Comparison of ENCODE assay signal across 15 cellular contexts in the genomic region with DNA sequence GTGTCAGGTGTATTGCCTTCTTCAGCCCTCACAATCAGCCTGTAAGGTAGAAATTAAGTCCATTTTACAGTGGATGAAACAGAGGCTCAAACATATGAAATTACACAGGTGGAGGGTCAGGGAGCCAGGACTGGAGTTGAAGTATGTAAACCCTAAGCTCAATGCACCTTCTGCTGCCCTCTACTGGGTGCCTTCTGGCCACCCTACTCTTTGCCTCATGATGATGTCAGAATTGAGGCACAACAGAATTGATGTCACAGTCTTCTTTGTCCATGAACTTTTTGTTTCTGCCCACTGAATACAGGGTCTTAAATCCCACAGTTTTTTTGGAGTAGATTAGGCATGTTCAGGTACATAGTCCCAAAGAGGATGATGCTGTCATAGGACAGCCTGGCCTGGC.
A peak's percentile ranks its signal among the peaks of the same experiment; 100 is the strongest.
DNase-seq lines count a peak whose midpoint lies in the region; ATAC-seq and TF ChIP-seq lines count a peak whose summit lies in the region.
"Had no signal": no experiment of that assay in that cellular context is flagged by ENCODE, and none has a peak within 500 bp of the region (broad histone marks: within the 10 kb centered on the region; RNA-seq: fewer than 3 reads in every experiment).

No MANE protein-coding gene starts in this region.

- H3K9me3 ChIP-seq in OCI-LY7 (ENCODE audit: low read length), result no peaks in the 10 kb centered on the region

- H3K36me3 Mint-ChIP-seq in activated CD4-positive, alpha-beta memory T cell treated with anti-CD3 and anti-CD28 coated beads for 36 hours, result no peaks in the 10 kb centered on the region
- H3K36me3 Mint-ChIP-seq in activated naive CD4-positive, alpha-beta T cell treated with anti-CD3 and anti-CD28 coated beads, Interleukin-2, amount 50 U/mL, for 72 hours, result no peaks in the 10 kb centered on the region
- no peaks in the 10 kb centered on the region for H3K36me3 Mint-ChIP-seq in MCF 10A (ENCODE audit: insufficient read depth, unreplicated experiment)
- H3K36me3 Mint-ChIP-seq: CD8-positive, alpha-beta T cell; memory B cell had no signal

- no peaks in the 10 kb centered on the region for H3K4me1 ChIP-seq in OCI-LY7 (ENCODE audit: insufficient read depth, low read length, poor library complexity, severe bottlenecking)

- no peak overlapping the region for H3K27ac ChIP-seq in OCI-LY7 (ENCODE audit: low read depth, low read length, poor library complexity, severe bottlenecking)
- H3K27ac ChIP-seq: epithelial cell of prostate had no signal

- CTCF ChIA-PET in OCI-LY7 (lab: Charles Lee; ENCODE audit: unreplicated experiment), result no interaction called here
- CTCF ChIA-PET in activated CD4-positive, alpha-beta memory T cell treated with anti-CD3 and anti-CD28 coated beads for 36 hours (lab: Charles Lee), result no interaction called here
- CTCF ChIA-PET in MCF 10A (lab: Yijun Ruan, JAX), result no interaction called here

- H3K4me2 ChIP-seq in OCI-LY7 (ENCODE audit: low read length), result no peak overlapping the region

- H3K79me2 ChIP-seq in OCI-LY7 (ENCODE audit: insufficient read depth, low read depth, low read length), result no peaks in the 10 kb centered on the region

- H4K20me1 ChIP-seq in OCI-LY7 (ENCODE audit: insufficient read depth, low read length), result no peaks in the 10 kb centered on the region

- intact Hi-C loops in OCI-LY7 (cut with micrococcal nuclease; ENCODE audit: unreplicated experiment) (loop anchor here (5.0 kb wide), 1 partner anchor 282 kb away; no protein-coding TSS in a partner anchor), MCF 10A (cut with micrococcal nuclease) (no loop called here)
- intact Hi-C loops in activated CD4-positive, alpha-beta memory T cell treated with anti-CD3 and anti-CD28 coated beads for 36 hours (cut with micrococcal nuclease), result no loop called here

- H3K4me3 Mint-ChIP-seq in activated CD4-positive, alpha-beta memory T cell treated with anti-CD3 and anti-CD28 coated beads for 36 hours, result no peak overlapping the region
- H3K4me3 Mint-ChIP-seq in MCF 10A (ENCODE audit: unreplicated experiment), result no peak overlapping the region
- H3K4me3 Mint-ChIP-seq: activated naive CD4-positive, alpha-beta T cell treated with anti-CD3 and anti-CD28 coated beads for 36 hours; CD8-positive, alpha-beta T cell; memory B cell had no signal

- peaks cover 10% of the 10 kb centered on the region for H3K9me3 Mint-ChIP-seq in activated CD4-positive, alpha-beta memory T cell treated with anti-CD3 and anti-CD28 coated beads for 36 hours
- peaks cover 5 to 11% of the 10 kb centered on the region in 2 donors for H3K9me3 Mint-ChIP-seq in activated naive CD4-positive, alpha-beta T cell treated with anti-CD3 and anti-CD28 coated beads, Interleukin-2, amount 50 U/mL, for 72 hours
- peaks cover 60% of the 10 kb centered on the region for H3K9me3 Mint-ChIP-seq in MCF 10A (ENCODE audit: unreplicated experiment)

- BruUV-seq in OCI-LY7 (replicated peaks; lab: Mats Ljungman, UMichigan), result no TSS peak
- no TSS peak for BruUV-seq in MCF 10A (replicated peaks; lab: Mats Ljungman, UMichigan)

- H2AFZ ChIP-seq in OCI-LY7 (ENCODE audit: low read length), result no peak overlapping the region

- no peaks in the 10 kb centered on the region for H3K9me2 ChIP-seq in OCI-LY7 (ENCODE audit: insufficient read depth, low read length)

- no peaks in the 10 kb centered on the region for H3K36me3 ChIP-seq in OCI-LY7 (ENCODE audit: insufficient read depth, low read length)

- no peak overlapping the region for H3K4me3 ChIP-seq in OCI-LY7 (ENCODE audit: low read depth, low read length, poor library complexity, severe bottlenecking)

- TF ChIP-seq CTCF in GM12874 (IDR thresholded peaks at IDR 0.05; ENCODE audit: insufficient read depth, low read depth, low read length) (peak; percentile 20; the same call in 1 of the 2 replicates), OCI-LY7 (conservative IDR thresholded peaks at IDR 0.05; ENCODE audit: low read length) (peak; percentile 64), MCF 10A (IDR thresholded peaks at IDR 0.05; ENCODE audit: unreplicated experiment) (no peak)

- H3K27ac Mint-ChIP-seq in activated CD4-positive, alpha-beta memory T cell treated with anti-CD3 and anti-CD28 coated beads for 36 hours, result no peak overlapping the region
- H3K27ac Mint-ChIP-seq in activated naive CD4-positive, alpha-beta T cell treated with anti-CD3 and anti-CD28 coated beads, Interleukin-2, amount 50 U/mL, for 72 hours, result no peak overlapping the region
- no peak overlapping the region for H3K27ac Mint-ChIP-seq in MCF 10A (ENCODE audit: low read depth, unreplicated experiment)
- H3K27ac Mint-ChIP-seq: activated naive CD4-positive, alpha-beta T cell treated with anti-CD3 and anti-CD28 coated beads for 36 hours; CD8-positive, alpha-beta T cell; memory B cell had no signal

- no peaks in the 10 kb centered on the region for H3K27me3 Mint-ChIP-seq in activated CD4-positive, alpha-beta memory T cell treated with anti-CD3 and anti-CD28 coated beads for 36 hours
- no peaks in the 10 kb centered on the region for H3K27me3 Mint-ChIP-seq in MCF 10A (ENCODE audit: insufficient read depth, unreplicated experiment)
- H3K27me3 Mint-ChIP-seq: memory B cell had no signal

- DNase-seq in D341Med (ENCODE audit: low spot score) (peak; percentile 53), OCI-LY7 (ENCODE audit: low spot score) (peak; percentile 3), iPS-NIHi11 (ENCODE audit: low spot score) (peak; percentile 49), MCF 10A (ENCODE audit: unreplicated experiment) (no peak)
- no peak for DNase-seq in activated CD4-positive, alpha-beta memory T cell treated with anti-CD3 and anti-CD28 coated beads for 36 hours
- DNase-seq in activated naive CD4-positive, alpha-beta T cell treated with anti-CD3 and anti-CD28 coated beads, Interleukin-2, amount 50 U/mL, for 72 hours (ENCODE audit: low spot score in 2 of 2), result no peak
- DNase-seq: activated naive CD4-positive, alpha-beta T cell treated with anti-CD3 and anti-CD28 coated beads for 36 hours; CD8-positive, alpha-beta T cell; central memory CD4-positive, alpha-beta T cell; PC-3; T-helper 9 cell had no signal

- no peaks in the 10 kb centered on the region for H3K4me1 Mint-ChIP-seq in activated CD4-positive, alpha-beta memory T cell treated with anti-CD3 and anti-CD28 coated beads for 36 hours (ENCODE audit: low read depth)
- H3K4me1 Mint-ChIP-seq in MCF 10A (ENCODE audit: insufficient read depth, unreplicated experiment), result no peaks in the 10 kb centered on the region
- H3K4me1 Mint-ChIP-seq: memory B cell had no signal

- ATAC-seq in activated naive CD4-positive, alpha-beta T cell treated with anti-CD3 and anti-CD28 coated beads, Interleukin-2, amount 50 U/mL, for 72 hours, result no peak
- ATAC-seq in HG03025 (IDR thresholded peaks at IDR 0.05; ENCODE audit: low FRiP score, unreplicated experiment), result no peak
- ATAC-seq: CD8-positive, alpha-beta T cell; PC-3 had no signal

- POLR2A ChIA-PET in OCI-LY7 (lab: Charles Lee), result no interaction called here
- POLR2A ChIA-PET in activated CD4-positive, alpha-beta memory T cell treated with anti-CD3 and anti-CD28 coated beads for 36 hours (lab: Charles Lee), result no interaction called here
- POLR2A ChIA-PET in MCF 10A (lab: Yijun Ruan, JAX), result no interaction called here

Comparison
In these comparisons a context has a peak if more than half of its experiments do, and no peak if none do; other contexts are left out.
1. DNase-seq: peak in D341Med (single experiment), OCI-LY7 (single experiment) and iPS-NIHi11 (single experiment); none in activated CD4-positive, alpha-beta memory T cell treated with anti-CD3 and anti-CD28 coated beads for 36 hours (single experiment), activated naive CD4-positive, alpha-beta T cell treated with anti-CD3 and anti-CD28 coated beads, Interleukin-2, amount 50 U/mL, for 72 hours (0 of 2) and MCF 10A (single experiment).